ENCODE assay signal across 19 cellular contexts in genomic region chr12:79655036-79655435, GRCh38. TPM values are rescaled to one million over a fixed set of nuclear protein-coding genes. Genes with fewer than 3 reads are reported as not detected.
DNase-seq lines count a peak whose midpoint lies in the region; ATAC-seq and TF ChIP-seq lines count a peak whose summit lies in the region.
"Had no signal": no experiment of that assay in that cellular context is flagged by ENCODE, and none has a peak within 500 bp of the region (broad histone marks: within the 10 kb centered on the region; RNA-seq: fewer than 3 reads in every experiment).

No MANE protein-coding gene starts in this region.

- H3K9ac ChIP-seq in mammary epithelial cell (ENCODE audit: insufficient read depth, low read length) = no peak overlapping the region
- H3K9ac ChIP-seq: SK-N-SH had no signal

- H3K4me1 ChIP-seq in HAP-1 = peaks cover 59% of the 10 kb centered on the region
- peaks cover 7% of the 10 kb centered on the region for H3K4me1 ChIP-seq in mammary epithelial cell (ENCODE audit: insufficient read depth, low read length)

- H4K20me1 ChIP-seq in mammary epithelial cell (ENCODE audit: insufficient read depth, low read length) = no peaks in the 10 kb centered on the region

- H3K79me2 ChIP-seq in mammary epithelial cell (ENCODE audit: insufficient read depth, low read length) = peaks cover 96% of the 10 kb centered on the region

- H3K27ac ChIP-seq in mammary epithelial cell (ENCODE audit: insufficient read depth, low read depth, low read length) = no peak overlapping the region
- H3K27ac ChIP-seq: C4-2B, HL-60 had no signal

- POLR2A ChIA-PET in WTC11 (lab: Charles Lee) = no interaction called here

- ATAC-seq in WTC11 = peak; percentile 87

- WGBS in mammary epithelial cell (ENCODE audit: low coverage, missing lambda C conversion rate) = 92% methylated on average over 2 of the region's 2 CpGs

- CTCF ChIA-PET in WTC11 (lab: Charles Lee) (no interaction called here), mammary epithelial cell (lab: Charles Lee; ENCODE audit: low non-redundant PET) (no interaction called here)

- H3K4me3 ChIP-seq in HAP-1 = no peak overlapping the region
- no peak overlapping the region for H3K4me3 ChIP-seq in mammary epithelial cell (replicated peaks in 1 of 3; ENCODE audit: insufficient read depth in 1 of 3, low read depth in 2 of 3, low read length in 3 of 3)

- H3K27me3 Mint-ChIP-seq in WTC11 (ENCODE audit: low read depth) (no peaks in the 10 kb centered on the region), mesothelial cell of epicardium (ENCODE audit: low read depth) (no peaks in the 10 kb centered on the region)
- H3K27me3 Mint-ChIP-seq in activated CD4-positive, alpha-beta T cell treated with anti-CD3 and anti-CD28 coated beads, Interleukin-2, amount 10 ng/mL, durations not matched to agents 24 days and 14 days = no peaks in the 10 kb centered on the region

- intact Hi-C loops in mammary epithelial cell (cut with micrococcal nuclease) = no loop called here
- intact Hi-C loops in activated CD4-positive, alpha-beta T cell treated with anti-CD3 and anti-CD28 coated beads, Interleukin-2, amount 10 ng/mL, durations not matched to agents 24 days and 14 days (cut with micrococcal nuclease) = no loop called here

- peak overlapping the region; percentile 53 for H3K27ac Mint-ChIP-seq in WTC11
- H3K27ac Mint-ChIP-seq in mesothelial cell of epicardium = peak overlapping the region; percentile 50
- no peak overlapping the region for H3K27ac Mint-ChIP-seq in activated CD4-positive, alpha-beta T cell treated with anti-CD3 and anti-CD28 coated beads, Interleukin-2, amount 10 ng/mL, durations not matched to agents 24 days and 14 days

- DNase-seq in ELF-1 (ENCODE audit: low read depth, low spot score) (peak; percentile 59), HAP-1 (ENCODE audit: low spot score in 2 of 2) (peak; percentile 73 to 87), WTC11 (ENCODE audit: low spot score) (no peak), mesothelial cell of epicardium (ENCODE audit: low spot score in 2 of 2, unreplicated experiment in 2 of 2) (no peak), mammary epithelial cell (no peak), SHP77 (lab: John Stamatoyannopoulos, UW) (no peak), HuH-7.5 (ENCODE audit: low spot score) (no peak)
- DNase-seq in activated CD4-positive, alpha-beta T cell treated with anti-CD3 and anti-CD28 coated beads, Interleukin-2, amount 10 ng/mL, durations not matched to agents 24 days and 14 days = no peak
- DNase-seq: DMS 273 treated with DMSO at 0.1 percent for 48 hours, KBM-7, NCI-H1048, NCI-H1694, NCI-H2107, NCI-H446, Right ventricle myocardium superior, SK-N-SH, T-helper 1 cell had no signal

- TF ChIP-seq CTCF in WTC11 (IDR thresholded peaks at IDR 0.05) = no peak
- TF ChIP-seq CTCF in mesothelial cell of epicardium (IDR thresholded peaks at IDR 0.05; ENCODE audit: unreplicated experiment) = no peak
- TF ChIP-seq CTCF in mammary epithelial cell (conservative IDR thresholded peaks at IDR 0.05 in 1 of 2, IDR thresholded peaks at IDR 0.05 in 1 of 2; ENCODE audit: extremely low read depth in 1 of 2, insufficient read depth in 1 of 2, low read depth in 1 of 2, low read length in 2 of 2) = no peak

- H2AFZ ChIP-seq in mammary epithelial cell (ENCODE audit: low read depth, low read length) = no peak overlapping the region

- in situ Hi-C loops in HAP-1 (cut with MboI; ENCODE audit: low sequenced_read_pairs) = no loop called here
- in situ Hi-C loops in mammary epithelial cell (cut with MboI; ENCODE audit: low sequenced_read_pairs in 2 of 2) = no loop called here

- H3K36me3 Mint-ChIP-seq in WTC11 = peaks cover 12% of the 10 kb centered on the region
- H3K36me3 Mint-ChIP-seq in mesothelial cell of epicardium = peaks cover 18% of the 10 kb centered on the region
- no peaks in the 10 kb centered on the region for H3K36me3 Mint-ChIP-seq in activated CD4-positive, alpha-beta T cell treated with anti-CD3 and anti-CD28 coated beads, Interleukin-2, amount 10 ng/mL, durations not matched to agents 24 days and 14 days (ENCODE audit: low read depth)

- no peak overlapping the region for H3K4me2 ChIP-seq in mammary epithelial cell (ENCODE audit: insufficient read depth, low read depth, low read length)
- H3K4me2 ChIP-seq: SK-N-SH had no signal

- H3K9me3 Mint-ChIP-seq in WTC11 = no peaks in the 10 kb centered on the region
- peaks cover 13% of the 10 kb centered on the region for H3K9me3 Mint-ChIP-seq in mesothelial cell of epicardium
- H3K9me3 Mint-ChIP-seq in activated CD4-positive, alpha-beta T cell treated with anti-CD3 and anti-CD28 coated beads, Interleukin-2, amount 10 ng/mL, durations not matched to agents 24 days and 14 days = no peaks in the 10 kb centered on the region

- peak overlapping the region; percentile 27; the same call in 1 of the 2 replicates for H3K4me3 Mint-ChIP-seq in WTC11
- H3K4me3 Mint-ChIP-seq in mesothelial cell of epicardium = no peak overlapping the region
- H3K4me3 Mint-ChIP-seq in activated CD4-positive, alpha-beta T cell treated with anti-CD3 and anti-CD28 coated beads, Interleukin-2, amount 10 ng/mL, durations not matched to agents 24 days and 14 days = no peak overlapping the region

- H3K27me3 ChIP-seq in HAP-1 (ENCODE audit: low read depth) = no peaks in the 10 kb centered on the region
- no peaks in the 10 kb centered on the region for H3K27me3 ChIP-seq in mammary epithelial cell (ENCODE audit: insufficient read depth, low read length)

- H3K36me3 ChIP-seq in HAP-1 (replicated peaks) = no peaks in the 10 kb centered on the region
- H3K36me3 ChIP-seq in mammary epithelial cell (ENCODE audit: insufficient read depth, low read length) = no peaks in the 10 kb centered on the region

- no TSS peak for BruUV-seq in mammary epithelial cell (replicated peaks; lab: Mats Ljungman, UMichigan)

- H3K9me3 ChIP-seq in HAP-1 (no peaks in the 10 kb centered on the region), mammary epithelial cell (replicated peaks; ENCODE audit: insufficient read depth, low read length) (no peaks in the 10 kb centered on the region)
- H3K9me3 ChIP-seq: SK-N-SH had no signal

- H3K4me1 Mint-ChIP-seq in WTC11 (peaks cover 78% of the 10 kb centered on the region), mesothelial cell of epicardium (peaks cover 47% of the 10 kb centered on the region)
- H3K4me1 Mint-ChIP-seq in activated CD4-positive, alpha-beta T cell treated with anti-CD3 and anti-CD28 coated beads, Interleukin-2, amount 10 ng/mL, durations not matched to agents 24 days and 14 days = no peaks in the 10 kb centered on the region

- dilution Hi-C loops in mammary epithelial cell (cut with HindIII; ENCODE audit: low sequenced_read_pairs) = no loop called here

TF ChIP-seq in WTC11, 78 proteins besides CTCF, POLR2A, EP300 and RAD21 (continues in another document):
- TF ChIP-seq NFATC4 (CRISPR knock-in tag; IDR thresholded peaks at IDR 0.05) (no peak), NR3C1 (CRISPR knock-in tag; conservative IDR thresholded peaks at IDR 0.05; ENCODE audit: low read depth) (no peak), TEAD4 (CRISPR knock-in tag; IDR thresholded peaks at IDR 0.05) (no peak), ZNF317 (CRISPR knock-in tag; IDR thresholded peaks at IDR 0.05; ENCODE audit: borderline replicate concordance, low read depth) (no peak), ATF2 (CRISPR knock-in tag; IDR thresholded peaks at IDR 0.05; ENCODE audit: borderline replicate concordance, low read depth) (no peak), NFYB (CRISPR knock-in tag; conservative IDR thresholded peaks at IDR 0.05; ENCODE audit: low read depth) (no peak), PREB (CRISPR knock-in tag; IDR thresholded peaks at IDR 0.05; ENCODE audit: borderline replicate concordance) (no peak), CDX4 (CRISPR knock-in tag; IDR thresholded peaks at IDR 0.05; ENCODE audit: borderline replicate concordance) (no peak), SP1 (CRISPR knock-in tag; conservative IDR thresholded peaks at IDR 0.05) (no peak), NR1H2 (CRISPR knock-in tag; IDR thresholded peaks at IDR 0.05) (no peak), KAT7 (CRISPR knock-in tag; IDR thresholded peaks at IDR 0.05; ENCODE audit: borderline replicate concordance) (no peak), GRHL2 (CRISPR knock-in tag; IDR thresholded peaks at IDR 0.05; ENCODE audit: insufficient replicate concordance, severe bottlenecking) (no peak)

RNA-seq across cellular contexts. Expression of gene PAWR, which starts 35.7 kb away (rescaled TPM):
- total RNA-seq in WTC11 (2021) (397 to 512 TPM (median 493 TPM) in 3 replicates), mesothelial cell of epicardium (205 to 229 TPM (median 211 TPM) in 3 replicates), mammary epithelial cell (100 to 1,000 TPM; 108 to 179 TPM)
- 10.4 TPM for polyA plus RNA-seq in mammary epithelial cell
- 10.6 TPM for polyA minus RNA-seq in mammary epithelial cell
- total RNA-seq in activated CD4-positive, alpha-beta T cell treated with anti-CD3 and anti-CD28 coated beads, Interleukin-2, amount 10 ng/mL, durations not matched to agents 24 days and 14 days = 7.1 and 7.5 TPM in 2 replicates

Comparison
In these comparisons a context has a peak if more than half of its experiments do, and no peak if none do; other contexts are left out.
1. DNase-seq: peak in ELF-1 (single experiment) and HAP-1 (2 of 2); none in WTC11 (single experiment), mesothelial cell of epicardium (0 of 2), mammary epithelial cell (single experiment), SHP77 (0 of 2), activated CD4-positive, alpha-beta T cell treated with anti-CD3 and anti-CD28 coated beads, Interleukin-2, amount 10 ng/mL, durations not matched to agents 24 days and 14 days (single experiment) and HuH-7.5 (single experiment).
2. RNA of gene PAWR, which starts 35.7 kb away (total RNA-seq): 397 to 512 TPM in WTC11, 205 to 229 TPM in mesothelial cell of epicardium and 108 to 179 TPM in mammary epithelial cell; 7.1 to 7.5 TPM in activated CD4-positive, alpha-beta T cell treated with anti-CD3 and anti-CD28 coated beads, Interleukin-2, amount 10 ng/mL, durations not matched to agents 24 days and 14 days; every median in the first group is over 10 times any median in the second.